1 cellular context compared by ENCODE assay signal in genomic region chr4:99844048-99844447, GRCh38.
TF ChIP-seq lines count a peak whose summit lies in the region.

No MANE protein-coding gene starts in this region.

TF ChIP-seq in H1, 55 proteins besides CTCF, POLR2A, EP300 and RAD21:
- no peak for TF ChIP-seq RBBP5 (IDR thresholded peaks at IDR 0.05; ENCODE audit: borderline replicate concordance, low read depth, low read length)
- TF ChIP-seq CHD2 (IDR thresholded peaks at IDR 0.05; ENCODE audit: low read length) = no peak
- TF ChIP-seq TAF1 (IDR thresholded peaks at IDR 0.05; ENCODE audit: low read depth, low read length) = no peak
- no peak for TF ChIP-seq POU5F1 (IDR thresholded peaks at IDR 0.05; ENCODE audit: low read depth, low read length)
- TF ChIP-seq TEAD4 (IDR thresholded peaks at IDR 0.05; ENCODE audit: low read depth, low read length) = no peak
- TF ChIP-seq HDAC2 (IDR thresholded peaks at IDR 0.05; ENCODE audit: borderline replicate concordance in 1 of 2, low read depth in 2 of 2, low read length in 2 of 2) = no peak
- TF ChIP-seq ATF3 (IDR thresholded peaks at IDR 0.05; ENCODE audit: insufficient read depth, low read depth, low read length) = no peak
- TF ChIP-seq JUND (IDR thresholded peaks at IDR 0.05; ENCODE audit: low read length) = no peak
- TF ChIP-seq FOSL1 (IDR thresholded peaks at IDR 0.05; ENCODE audit: insufficient read depth, low read depth, low read length) = no peak
- no peak for TF ChIP-seq ATF2 (IDR thresholded peaks at IDR 0.05; ENCODE audit: low read length)
- TF ChIP-seq HDAC6 (IDR thresholded peaks at IDR 0.05; ENCODE audit: low read depth, low read length) = no peak
- TF ChIP-seq BCL11A (IDR thresholded peaks at IDR 0.05; ENCODE audit: low read depth in 2 of 2, low read length in 2 of 2) = no peak
- TF ChIP-seq GTF2F1 (IDR thresholded peaks at IDR 0.05; ENCODE audit: borderline replicate concordance, low read depth, low read length) = no peak
- TF ChIP-seq BRCA1 (IDR thresholded peaks at IDR 0.05; ENCODE audit: low read depth, low read length) = no peak
- no peak for TF ChIP-seq SAP30 (IDR thresholded peaks at IDR 0.05; ENCODE audit: insufficient read depth, insufficient replicate concordance, low read length)
- no peak for TF ChIP-seq JUN (IDR thresholded peaks at IDR 0.05; ENCODE audit: low read depth, low read length)
- no peak for TF ChIP-seq CHD1 (IDR thresholded peaks at IDR 0.05; ENCODE audit: low read depth, low read length)
- TF ChIP-seq SP4 (IDR thresholded peaks at IDR 0.05; ENCODE audit: low read length) = no peak
